ENCODE assay signal across 26 cellular contexts in genomic region chr17:9343513-9343912, GRCh38.
DNase-seq lines count a peak whose midpoint lies in the region; ATAC-seq and TF ChIP-seq lines count a peak whose summit lies in the region.
"Had no signal": no experiment of that assay in that cellular context is flagged by ENCODE, and none has a peak within 500 bp of the region (broad histone marks: within the 10 kb centered on the region; RNA-seq: fewer than 3 reads in every experiment).

No MANE protein-coding gene starts in this region.

- no peak overlapping the region for H3K4me3 ChIP-seq in BLaER1 treated with 17β-estradiol and CSF1 and Interleukin-3, amounts not matched to agents 10 nM and 100 nM
- H3K4me3 ChIP-seq in H7 (ENCODE audit: insufficient read depth, low read depth, low read length) (no peak overlapping the region), endodermal cell (ENCODE audit: low read length) (no peak overlapping the region), mesendoderm (ENCODE audit: low read length) (no peak overlapping the region), lower lobe of right lung (no peak overlapping the region), tibial nerve (no peak overlapping the region)
- H3K4me3 ChIP-seq: coronary artery, heart left ventricle had no signal

- no peak overlapping the region for H2BK120ac ChIP-seq in mesendoderm (ENCODE audit: low read depth, low read length)

- no peak for ATAC-seq in lower lobe of right lung
- no peak for ATAC-seq in GM18502 (IDR thresholded peaks at IDR 0.05; ENCODE audit: poor library complexity, unreplicated experiment)
- ATAC-seq: HCT116, natural killer cell had no signal

- H4K5ac ChIP-seq in mesendoderm (ENCODE audit: low read length): no peak overlapping the region

- no peak overlapping the region for H3K56ac ChIP-seq in mesendoderm (ENCODE audit: low read length)

- H2AK5ac ChIP-seq in mesendoderm (ENCODE audit: low read length): no peak overlapping the region

- no peaks in the 10 kb centered on the region for H3K36me3 Mint-ChIP-seq in endodermal cell (ENCODE audit: low read depth)
- H3K36me3 Mint-ChIP-seq: activated naive CD8-positive, alpha-beta T cell treated with anti-CD3 and anti-CD28 coated beads, Interleukin-2, amount 10 ng/mL, durations not matched to agents 7 days and 5 days; natural killer cell had no signal

- H3K23ac ChIP-seq in mesendoderm (ENCODE audit: low read length): no peak overlapping the region

- TF ChIP-seq EP300 in tibial nerve (IDR thresholded peaks at IDR 0.05): no peak

- H3K18ac ChIP-seq in mesendoderm (ENCODE audit: low read length): no peak overlapping the region

- peaks cover 13 to 25% (median 18%) of the 10 kb centered on the region in 10 experiments; a peak in 18 of 20 replicates for H3K4me1 ChIP-seq in BLaER1 treated with 17β-estradiol and CSF1 and Interleukin-3, amounts not matched to agents 10 nM and 100 nM
- H3K4me1 ChIP-seq in endodermal cell (ENCODE audit: control insufficient read depth, insufficient read depth, low read length) (no peaks in the 10 kb centered on the region), mesendoderm (ENCODE audit: control insufficient read depth, low read depth, low read length) (no peaks in the 10 kb centered on the region), lower lobe of right lung (no peaks in the 10 kb centered on the region), tibial nerve (no peaks in the 10 kb centered on the region)

- H4K20me1 ChIP-seq in BLaER1 treated with 17β-estradiol and CSF1 and Interleukin-3, amounts not matched to agents 10 nM and 100 nM: peaks cover 0 to 5% (median 0%) of the 10 kb centered on the region in 11 experiments; a peak in 1 of 22 replicates

- H3K4me2 ChIP-seq in BLaER1 treated with 17β-estradiol and CSF1 and Interleukin-3, amounts not matched to agents 10 nM and 100 nM: peak overlapping the region in 7 of 11 experiments; percentile 3 to 45 (median 29); a peak in 9 of 22 replicates
- no peak overlapping the region for H3K4me2 ChIP-seq in mesendoderm (ENCODE audit: low read length)

- in situ Hi-C loops in ACHN (cut with HindIII; ENCODE audit: low pct_ligation_motif_present, low pct_unique_long_range_greater_than_20kb, low sequenced_read_pairs): no loop called here

- H3K27ac ChIP-seq in BLaER1 treated with 17β-estradiol and CSF1 and Interleukin-3, amounts not matched to agents 10 nM and 100 nM: no peak overlapping the region
- no peak overlapping the region for H3K27ac ChIP-seq in endodermal cell (ENCODE audit: low read depth, low read length)
- H3K27ac ChIP-seq in mesendoderm (ENCODE audit: low read depth, low read length): no peak overlapping the region
- H3K27ac ChIP-seq in lower lobe of right lung: no peak overlapping the region
- no peak overlapping the region for H3K27ac ChIP-seq in tibial nerve
- H3K27ac ChIP-seq: coronary artery, heart left ventricle had no signal

- no peaks in the 10 kb centered on the region for H3K79me1 ChIP-seq in mesendoderm (ENCODE audit: low read length)

- DNase-seq in H7 (peak; percentile 76), endodermal cell (peak; percentile 90), mesendoderm (peak; percentile 83), lower lobe of right lung (no peak), tibial nerve (ENCODE audit: low spot score in 2 of 2) (no peak), ACHN (no peak)
- DNase-seq: activated CD4-positive, alpha-beta T cell treated with anti-CD3 and anti-CD28 coated beads, Interleukin-2, amount 10 ng/mL, durations not matched to agents 24 days and 14 days; activated naive CD8-positive, alpha-beta T cell treated with anti-CD3 and anti-CD28 coated beads, Interleukin-2, amount 10 ng/mL, durations not matched to agents 7 days and 5 days; CD8-positive, alpha-beta memory T cell; heart left ventricle; natural killer cell; NCI-H1105; NCI-H2081 treated with DMSO at 0.1 percent for 48 hours; NCI-H526 treated with DMSO at 0.1 percent for 48 hours; SHP77; small intestine; stimulated activated CD4-positive, alpha-beta T cell treated with anti-CD3 and anti-CD28 coated beads, Interleukin-2, amount 100 ng/mL, for 48 hours; T-helper 1 cell; trophoblast cell had no signal

- H3K9me3 ChIP-seq in BLaER1 treated with 17β-estradiol and CSF1 and Interleukin-3, amounts not matched to agents 10 nM and 100 nM (replicated peaks in 1 of 11): no peaks in the 10 kb centered on the region; a peak in 1 of 22 replicates
- no peaks in the 10 kb centered on the region for H3K9me3 ChIP-seq in endodermal cell (ENCODE audit: control insufficient read depth, low read length)
- no peaks in the 10 kb centered on the region for H3K9me3 ChIP-seq in lower lobe of right lung
- H3K9me3 ChIP-seq in tibial nerve: no peaks in the 10 kb centered on the region
- H3K9me3 ChIP-seq: heart left ventricle had no signal

- H4K8ac ChIP-seq in mesendoderm (ENCODE audit: low read depth, low read length): no peak overlapping the region

- no peak overlapping the region for H3K27ac Mint-ChIP-seq in endodermal cell
- H3K27ac Mint-ChIP-seq: activated CD4-positive, alpha-beta T cell treated with anti-CD3 and anti-CD28 coated beads, Interleukin-2, amount 10 ng/mL, durations not matched to agents 24 days and 14 days; activated naive CD8-positive, alpha-beta T cell treated with anti-CD3 and anti-CD28 coated beads, Interleukin-2, amount 10 ng/mL, durations not matched to agents 7 days and 5 days; CD8-positive, alpha-beta memory T cell; memory B cell; progenitor cell of endocrine pancreas; stimulated activated naive CD8-positive, alpha-beta T cell treated with anti-CD3 and anti-CD28 coated beads, Interleukin-15, Interleukin-2, amounts not matched to agents 100 ng/mL and 50 ng/mL, for 24 hours had no signal

- no peak overlapping the region for H3K4ac ChIP-seq in mesendoderm (ENCODE audit: low read depth, low read length)

- peaks cover 13% of the 10 kb centered on the region for H3K4me1 Mint-ChIP-seq in endodermal cell

- no peaks in the 10 kb centered on the region for H3K36me3 ChIP-seq in BLaER1 treated with 17β-estradiol and CSF1 and Interleukin-3, amounts not matched to agents 10 nM and 100 nM
- H3K36me3 ChIP-seq in H7 (replicated peaks; ENCODE audit: control insufficient read depth, insufficient read depth, low read length) (no peaks in the 10 kb centered on the region), endodermal cell (ENCODE audit: control insufficient read depth, insufficient read depth, low read length) (no peaks in the 10 kb centered on the region), mesendoderm (ENCODE audit: control insufficient read depth, insufficient read depth, low read length) (no peaks in the 10 kb centered on the region), lower lobe of right lung (no peaks in the 10 kb centered on the region), tibial nerve (no peaks in the 10 kb centered on the region)
- H3K36me3 ChIP-seq: heart left ventricle had no signal

- no peaks in the 10 kb centered on the region for H3K27me3 ChIP-seq in BLaER1 treated with 17β-estradiol and CSF1 and Interleukin-3, amounts not matched to agents 10 nM and 100 nM
- no peaks in the 10 kb centered on the region for H3K27me3 ChIP-seq in H7 (ENCODE audit: control insufficient read depth, insufficient read depth, low read length)
- peaks cover 15% of the 10 kb centered on the region for H3K27me3 ChIP-seq in endodermal cell (ENCODE audit: control insufficient read depth, insufficient read depth, low read length, poor library complexity, severe bottlenecking)
- no peaks in the 10 kb centered on the region for H3K27me3 ChIP-seq in mesendoderm (ENCODE audit: insufficient read depth, low read length, poor library complexity)
- no peaks in the 10 kb centered on the region for H3K27me3 ChIP-seq in lower lobe of right lung (ENCODE audit: low read depth)
- no peaks in the 10 kb centered on the region for H3K27me3 ChIP-seq in tibial nerve
- H3K27me3 ChIP-seq: heart left ventricle had no signal

- H3K79me2 ChIP-seq in mesendoderm (ENCODE audit: control insufficient read depth, insufficient read depth, low read length): no peaks in the 10 kb centered on the region

- WGBS in endodermal cell (ENCODE audit: insufficient coverage in 1 of 2, insufficient read length in 1 of 2), 2 experiments: no CpG with 5 or more reads among the region's 5 CpGs
- WGBS in mesendoderm (ENCODE audit: extremely low coverage, insufficient coverage, low lambda C conversion rate): no CpG with 5 or more reads among the region's 5 CpGs
- 65 to 69% methylated on average over 5 of the region's 5 CpGs for WGBS in tibial nerve, 2 donors

- no peak overlapping the region for H3K9ac ChIP-seq in BLaER1 treated with 17β-estradiol and CSF1 and Interleukin-3, amounts not matched to agents 10 nM and 100 nM
- H3K9ac ChIP-seq in endodermal cell (ENCODE audit: extremely low read depth, low read length, poor library complexity, severe bottlenecking) (no peak overlapping the region), mesendoderm (ENCODE audit: low read length) (no peak overlapping the region)

- no peaks in the 10 kb centered on the region for H3K9me3 Mint-ChIP-seq in endodermal cell
- H3K9me3 Mint-ChIP-seq: activated CD4-positive, alpha-beta T cell treated with anti-CD3 and anti-CD28 coated beads, Interleukin-2, amount 10 ng/mL, durations not matched to agents 24 days and 14 days; activated naive CD8-positive, alpha-beta T cell treated with anti-CD3 and anti-CD28 coated beads, Interleukin-2, amount 10 ng/mL, durations not matched to agents 7 days and 5 days; memory B cell; natural killer cell; stimulated activated naive CD8-positive, alpha-beta T cell treated with anti-CD3 and anti-CD28 coated beads, Interleukin-15, Interleukin-2, amounts not matched to agents 100 ng/mL and 50 ng/mL, for 24 hours had no signal

- no peak overlapping the region for H3K4me3 Mint-ChIP-seq in endodermal cell
- H3K4me3 Mint-ChIP-seq: activated CD4-positive, alpha-beta T cell treated with anti-CD3 and anti-CD28 coated beads, Interleukin-2, amount 10 ng/mL, durations not matched to agents 24 days and 14 days; activated naive CD8-positive, alpha-beta T cell treated with anti-CD3 and anti-CD28 coated beads, Interleukin-2, amount 10 ng/mL, durations not matched to agents 7 days and 5 days; CD8-positive, alpha-beta memory T cell; memory B cell; natural killer cell; stimulated activated naive CD8-positive, alpha-beta T cell treated with anti-CD3 and anti-CD28 coated beads, Interleukin-15, Interleukin-2, amounts not matched to agents 100 ng/mL and 50 ng/mL, for 24 hours had no signal

- peaks cover 18% of the 10 kb centered on the region for H3K27me3 Mint-ChIP-seq in endodermal cell (ENCODE audit: insufficient read depth)
- H3K27me3 Mint-ChIP-seq: activated CD4-positive, alpha-beta T cell treated with anti-CD3 and anti-CD28 coated beads, Interleukin-2, amount 10 ng/mL, durations not matched to agents 24 days and 14 days; activated naive CD8-positive, alpha-beta T cell treated with anti-CD3 and anti-CD28 coated beads, Interleukin-2, amount 10 ng/mL, durations not matched to agents 7 days and 5 days; CD8-positive, alpha-beta memory T cell; memory B cell; progenitor cell of endocrine pancreas; stimulated activated naive CD8-positive, alpha-beta T cell treated with anti-CD3 and anti-CD28 coated beads, Interleukin-15, Interleukin-2, amounts not matched to agents 100 ng/mL and 50 ng/mL, for 24 hours had no signal

- H2BK15ac ChIP-seq in mesendoderm (replicated peaks; ENCODE audit: low read depth): no peak overlapping the region

- intact Hi-C loops in lower lobe of right lung (cut with DNase I): no loop called here

- TF ChIP-seq CTCF in endodermal cell (conservative IDR thresholded peaks at IDR 0.05) (no peak), lower lobe of right lung (IDR thresholded peaks at IDR 0.05) (no peak), tibial nerve (IDR thresholded peaks at IDR 0.05) (no peak)

- H2BK5ac ChIP-seq in mesendoderm (ENCODE audit: low read length): no peak overlapping the region

- TF ChIP-seq POLR2A in tibial nerve (IDR thresholded peaks at IDR 0.05): no peak

Comparison
In these comparisons a context has a peak if more than half of its experiments do, and no peak if none do; other contexts are left out.
1. DNase-seq: peak in H7 (single experiment), endodermal cell (single experiment) and mesendoderm (single experiment); none in lower lobe of right lung (single experiment), tibial nerve (0 of 2) and ACHN (single experiment).